ENCODE assay signal across 1 cellular context in genomic region chr1:62294211-62294610, GRCh38.
TF ChIP-seq lines count a peak whose summit lies in the region.

No MANE protein-coding gene starts in this region.

TF ChIP-seq in GM23338, 12 proteins besides CTCF, POLR2A, EP300 and RAD21 (continued from another document):
- no peak for TF ChIP-seq ZNF331 (CRISPR knock-in tag; IDR thresholded peaks at IDR 0.05; ENCODE audit: low read depth)
